Comparison of ENCODE assay signal across 14 cellular contexts in the genomic region with DNA sequence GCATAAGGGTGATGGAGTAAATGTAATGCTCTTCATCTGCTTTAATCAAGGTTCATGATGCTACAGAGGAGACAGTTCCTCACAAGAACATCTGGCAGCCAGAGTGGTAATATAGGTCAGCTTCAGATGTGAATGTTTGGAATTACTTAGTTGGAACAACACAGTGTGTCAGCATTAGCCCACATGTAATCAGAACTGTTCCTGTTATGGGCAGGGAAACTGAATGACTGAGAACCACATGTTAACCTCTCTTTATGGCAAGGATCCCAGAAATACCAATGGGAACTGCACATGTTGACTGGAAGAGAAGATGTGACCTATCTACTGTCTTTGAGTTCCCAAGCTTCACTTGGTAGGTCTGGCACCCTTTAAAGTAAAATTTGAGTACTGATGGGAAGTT.
DNase-seq lines count a peak whose midpoint lies in the region; ATAC-seq and TF ChIP-seq lines count a peak whose summit lies in the region.
"Had no signal": no experiment of that assay in that cellular context is flagged by ENCODE, and none has a peak within 500 bp of the region (broad histone marks: within the 10 kb centered on the region; RNA-seq: fewer than 3 reads in every experiment).

No MANE protein-coding gene starts in this region.

- CTCF ChIA-PET in AG04450 (lab: Charles Lee): no interaction called here

- no peak for TF ChIP-seq CTCF in AG04450 (IDR thresholded peaks at IDR 0.05; ENCODE audit: low read depth, low read length)
- TF ChIP-seq CTCF in HFF-Myc (IDR thresholded peaks at IDR 0.05; ENCODE audit: low read depth, low read length, missing control alignments): no peak
- no peak for TF ChIP-seq CTCF in astrocyte of the spinal cord (IDR thresholded peaks at IDR 0.05; ENCODE audit: low read depth, low read length)

- no peaks in the 10 kb centered on the region for H3K9me3 ChIP-seq in AG04450 (ENCODE audit: control insufficient read depth, insufficient read depth, low read length)

- POLR2A ChIA-PET in AG04450 (lab: Yijun Ruan, JAX): interaction anchor here (1.7 kb wide), 1 partner anchor 9 kb away, joined by 6 read pairs; no protein-coding TSS in a partner anchor

- peak; percentile 84 for DNase-seq in AG04450 (ENCODE audit: low read depth, low spot score)
- DNase-seq in HFF-Myc (ENCODE audit: extremely low read depth, low read depth): peak; percentile 97
- peak; percentile 96 for DNase-seq in astrocyte of the spinal cord (ENCODE audit: low read depth, low spot score)
- peak; percentile 27 for DNase-seq in hepatic stellate cell (ENCODE audit: low spot score)
- DNase-seq in SKM-1 treated with dmso at 0.1 percent for 144 hours (lab: John Stamatoyannopoulos, UW; ENCODE audit: unreplicated experiment): no peak
- no peak for DNase-seq in NCI-H748 treated with DMSO at 0.1 percent for 48 hours (lab: John Stamatoyannopoulos, UW)
- DNase-seq: activated CD4-positive, alpha-beta T cell treated with anti-CD3 and anti-CD28 coated beads for 1 hour; activated T-cell treated with anti-CD3 and anti-CD28 coated beads, Interleukin-2, amount 50 U/mL, for 4 hours; caudate nucleus; NCI-H1105 treated with DMSO at 0.1 percent for 48 hours; nucleus accumbens had no signal

- no peak for ATAC-seq in HG03097 (IDR thresholded peaks at IDR 0.05; ENCODE audit: low FRiP score, unreplicated experiment)
- no peak for ATAC-seq in GM18907 (IDR thresholded peaks at IDR 0.05; ENCODE audit: unreplicated experiment)
- ATAC-seq: activated T-cell treated with anti-CD3 and anti-CD28 coated beads, Interleukin-2, amount 50 U/mL, for 4 hours; foreskin keratinocyte had no signal

- H3K4me3 ChIP-seq in AG04450 (ENCODE audit: low read depth, low read length): no peak overlapping the region
- no peak overlapping the region for H3K4me3 ChIP-seq in HFF-Myc (replicated peaks; ENCODE audit: low read depth, low read length)
- H3K4me3 ChIP-seq in astrocyte of the spinal cord (ENCODE audit: low read depth, low read length): no peak overlapping the region

- in situ Hi-C loops in astrocyte of the spinal cord (cut with HindIII; ENCODE audit: low sequenced_read_pairs): no loop called here

- H3K27me3 ChIP-seq in AG04450 (ENCODE audit: control insufficient read depth, insufficient read depth, low read length): no peaks in the 10 kb centered on the region
- H3K27me3 ChIP-seq: foreskin keratinocyte had no signal

- no peak overlapping the region for H3K27ac ChIP-seq in AG04450 (ENCODE audit: low read depth, low read length)
- H3K27ac ChIP-seq: foreskin keratinocyte had no signal

Comparison
In these comparisons a context has a peak if more than half of its experiments do, and no peak if none do; other contexts are left out.
1. DNase-seq: peak in AG04450 (single experiment), HFF-Myc (single experiment), astrocyte of the spinal cord (single experiment) and hepatic stellate cell (single experiment); none in SKM-1 treated with dmso at 0.1 percent for 144 hours (single experiment) and NCI-H748 treated with DMSO at 0.1 percent for 48 hours (single experiment).